In genomic region chr3:45861043-45861846, GRCh38 we compare ENCODE assay signal across 17 cellular contexts. TPM values are rescaled to one million over a fixed set of nuclear protein-coding genes. Genes with fewer than 3 reads are reported as not detected.
DNase-seq lines count a peak whose midpoint lies in the region; ATAC-seq, FAIRE-seq and TF ChIP-seq lines count a peak whose summit lies in the region.
"Had no signal": no experiment of that assay in that cellular context is flagged by ENCODE, and none has a peak within 500 bp of the region (broad histone marks: within the 10 kb centered on the region; RNA-seq: fewer than 3 reads in every experiment).

No MANE protein-coding gene starts in this region.

- H3K4me1 Mint-ChIP-seq in activated CD8-positive, alpha-beta T cell treated with anti-CD3 and anti-CD28 coated beads for 36 hours (ENCODE audit: low read depth) = peaks cover 38% of the 10 kb centered on the region
- peaks cover 22% of the 10 kb centered on the region for H3K4me1 Mint-ChIP-seq in activated CD8-positive, alpha-beta T cell treated with anti-CD3 and anti-CD28 coated beads, Interleukin-2, amount 10 ng/mL, durations not matched to agents 7 days and 5 days (ENCODE audit: low read depth)
- H3K4me1 Mint-ChIP-seq in stimulated activated effector memory CD8-positive, alpha-beta T cell treated with anti-CD3 and anti-CD28 coated beads, Interleukin-12 subunit alpha, Interleukin-12 subunit beta, amount 100 ng/mL, for 72 hours = peaks cover 25% of the 10 kb centered on the region
- peaks cover 19 to 28% (median 22%) of the 10 kb centered on the region in 4 donors for H3K4me1 Mint-ChIP-seq in CD4-positive, alpha-beta memory T cell
- H3K4me1 Mint-ChIP-seq in endothelial cell (ENCODE audit: unreplicated experiment) = no peaks in the 10 kb centered on the region

- H3K27me3 Mint-ChIP-seq in activated CD8-positive, alpha-beta T cell treated with anti-CD3 and anti-CD28 coated beads for 36 hours = peaks cover 57% of the 10 kb centered on the region
- peaks cover 63% of the 10 kb centered on the region for H3K27me3 Mint-ChIP-seq in activated CD8-positive, alpha-beta T cell treated with anti-CD3 and anti-CD28 coated beads, Interleukin-2, amount 10 ng/mL, durations not matched to agents 7 days and 5 days (ENCODE audit: low read depth)
- peaks cover 10 to 26% of the 10 kb centered on the region in 2 donors for H3K27me3 Mint-ChIP-seq in CD4-positive, alpha-beta memory T cell
- no peaks in the 10 kb centered on the region for H3K27me3 Mint-ChIP-seq in endothelial cell (ENCODE audit: unreplicated experiment)

- H3K36me3 ChIP-seq in lower lobe of right lung = no peaks in the 10 kb centered on the region
- no peaks in the 10 kb centered on the region for H3K36me3 ChIP-seq in CD4-positive, alpha-beta memory T cell (ENCODE audit: insufficient read depth, low read length)
- H3K36me3 ChIP-seq: SJCRH30 had no signal

- H3K36me3 Mint-ChIP-seq in activated CD8-positive, alpha-beta T cell treated with anti-CD3 and anti-CD28 coated beads for 36 hours (ENCODE audit: low read depth) = peaks cover 4% of the 10 kb centered on the region
- peaks cover 2% of the 10 kb centered on the region for H3K36me3 Mint-ChIP-seq in activated CD8-positive, alpha-beta T cell treated with anti-CD3 and anti-CD28 coated beads, Interleukin-2, amount 10 ng/mL, durations not matched to agents 7 days and 5 days (ENCODE audit: low read depth)
- H3K36me3 Mint-ChIP-seq in stimulated activated effector memory CD8-positive, alpha-beta T cell treated with anti-CD3 and anti-CD28 coated beads, Interleukin-12 subunit alpha, Interleukin-12 subunit beta, amount 100 ng/mL, for 72 hours = no peaks in the 10 kb centered on the region
- H3K36me3 Mint-ChIP-seq in CD4-positive, alpha-beta memory T cell = peaks cover 0 to 5% of the 10 kb centered on the region in 2 donors
- no peaks in the 10 kb centered on the region for H3K36me3 Mint-ChIP-seq in endothelial cell (ENCODE audit: low read depth, unreplicated experiment)

- H3K4me1 ChIP-seq in lower lobe of right lung = no peaks in the 10 kb centered on the region
- H3K4me1 ChIP-seq in CD4-positive, alpha-beta memory T cell (ENCODE audit: insufficient read depth, low read length) = peaks cover 15% of the 10 kb centered on the region
- H3K4me1 ChIP-seq: SJCRH30 had no signal

- no peak overlapping the region for H3K27ac ChIP-seq in lower lobe of right lung
- H3K27ac ChIP-seq in CD4-positive, alpha-beta memory T cell (ENCODE audit: low read depth, low read length) = no peak overlapping the region
- H3K27ac ChIP-seq: SJCRH30 had no signal

- peak; percentile 44 for FAIRE-seq in HTR-8/SVneo (lab: Jason Lieb, UNC)

- no peak for DNase-seq in activated CD8-positive, alpha-beta T cell treated with anti-CD3 and anti-CD28 coated beads for 36 hours
- DNase-seq in activated CD8-positive, alpha-beta T cell treated with anti-CD3 and anti-CD28 coated beads, Interleukin-2, amount 10 ng/mL, durations not matched to agents 7 days and 5 days = no peak
- DNase-seq in HTR-8/SVneo (ENCODE audit: insufficient read length, low spot score) (no peak), lower lobe of right lung (no peak), endothelial cell (ENCODE audit: low spot score) (no peak)
- no peak for DNase-seq in stimulated activated effector memory CD8-positive, alpha-beta T cell treated with anti-CD3 and anti-CD28 coated beads, Interleukin-12 subunit alpha, Interleukin-12 subunit beta, amount 100 ng/mL, for 72 hours (ENCODE audit: low spot score in 2 of 2)
- no peak for DNase-seq in CD4-positive, alpha-beta memory T cell
- DNase-seq: ACHN, cerebellar nuclear complex, DMS153, NCI-H1048, NCI-H748 treated with DMSO at 0.1 percent for 48 hours, SJCRH30, trophoblast cell had no signal

- no peak overlapping the region for H3K4me3 Mint-ChIP-seq in activated CD8-positive, alpha-beta T cell treated with anti-CD3 and anti-CD28 coated beads for 36 hours
- H3K4me3 Mint-ChIP-seq in activated CD8-positive, alpha-beta T cell treated with anti-CD3 and anti-CD28 coated beads, Interleukin-2, amount 10 ng/mL, durations not matched to agents 7 days and 5 days = no peak overlapping the region
- H3K4me3 Mint-ChIP-seq in stimulated activated effector memory CD8-positive, alpha-beta T cell treated with anti-CD3 and anti-CD28 coated beads, Interleukin-12 subunit alpha, Interleukin-12 subunit beta, amount 100 ng/mL, for 72 hours = no peak overlapping the region
- H3K4me3 Mint-ChIP-seq in CD4-positive, alpha-beta memory T cell = peak overlapping the region in 2 of 8 donors; percentile 39 to 45
- no peak overlapping the region for H3K4me3 Mint-ChIP-seq in endothelial cell (ENCODE audit: unreplicated experiment)
- H3K4me3 Mint-ChIP-seq: activated naive CD4-positive, alpha-beta T cell treated with anti-CD3 and anti-CD28 coated beads, Interleukin-2, amount 50 U/mL, for 24 hours had no signal

- no peaks in the 10 kb centered on the region for H3K27me3 ChIP-seq in lower lobe of right lung (ENCODE audit: low read depth)
- H3K27me3 ChIP-seq in CD4-positive, alpha-beta memory T cell (ENCODE audit: insufficient read depth, low read length) = no peaks in the 10 kb centered on the region
- H3K27me3 ChIP-seq: SJCRH30 had no signal

- no peak overlapping the region for H3K27ac Mint-ChIP-seq in activated CD8-positive, alpha-beta T cell treated with anti-CD3 and anti-CD28 coated beads for 36 hours
- no peak overlapping the region for H3K27ac Mint-ChIP-seq in activated CD8-positive, alpha-beta T cell treated with anti-CD3 and anti-CD28 coated beads, Interleukin-2, amount 10 ng/mL, durations not matched to agents 7 days and 5 days
- no peak overlapping the region for H3K27ac Mint-ChIP-seq in stimulated activated effector memory CD8-positive, alpha-beta T cell treated with anti-CD3 and anti-CD28 coated beads, Interleukin-12 subunit alpha, Interleukin-12 subunit beta, amount 100 ng/mL, for 72 hours
- H3K27ac Mint-ChIP-seq in CD4-positive, alpha-beta memory T cell = peak overlapping the region in 1 of 7 donors; percentile 38
- H3K27ac Mint-ChIP-seq in endothelial cell (ENCODE audit: unreplicated experiment) = no peak overlapping the region
- H3K27ac Mint-ChIP-seq: activated naive CD4-positive, alpha-beta T cell treated with anti-CD3 and anti-CD28 coated beads, Interleukin-2, amount 50 U/mL, for 24 hours had no signal

- no peak overlapping the region for H3K4me3 ChIP-seq in lower lobe of right lung
- H3K4me3 ChIP-seq in CD4-positive, alpha-beta memory T cell (ENCODE audit: low read length in 2 of 2) = no peak overlapping the region
- H3K4me3 ChIP-seq: SJCRH30 had no signal

- intact Hi-C loops in activated CD8-positive, alpha-beta T cell treated with anti-CD3 and anti-CD28 coated beads for 36 hours (cut with micrococcal nuclease) = loop anchor here (10.0 kb wide), 1 partner anchor 214 kb away; no protein-coding TSS in a partner anchor
- intact Hi-C loops in lower lobe of right lung (cut with DNase I) = no loop called here
- intact Hi-C loops in CD4-positive, alpha-beta memory T cell (cut with micrococcal nuclease) = no loop called here

- POLR2A ChIA-PET in activated CD8-positive, alpha-beta T cell treated with anti-CD3 and anti-CD28 coated beads for 36 hours (lab: Charles Lee) = interaction anchor here (1.2 kb wide), 1 partner anchor 20 kb away, joined by 3 read pairs; the partner anchor contains the start of gene LZTFL1
- POLR2A ChIA-PET in activated CD8-positive, alpha-beta T cell treated with anti-CD3 and anti-CD28 coated beads, Interleukin-2, amount 10 ng/mL, durations not matched to agents 7 days and 5 days (lab: Charles Lee) = no interaction called here
- POLR2A ChIA-PET in CD4-positive, alpha-beta memory T cell (lab: Charles Lee; ENCODE audit: partially characterized antibody) = interaction anchor here (0.8 to 1.7 kb wide), 3 partner anchors 9 to 18 kb away, joined by 3 to 5 read pairs (median 3); no protein-coding TSS in a partner anchor

- no peak for TF ChIP-seq CTCF in activated CD8-positive, alpha-beta T cell treated with anti-CD3 and anti-CD28 coated beads for 36 hours (IDR thresholded peaks at IDR 0.05)
- TF ChIP-seq CTCF in lower lobe of right lung (IDR thresholded peaks at IDR 0.05) (no peak), endothelial cell (IDR thresholded peaks at IDR 0.05; ENCODE audit: unreplicated experiment) (no peak)

- CTCF ChIA-PET in activated CD8-positive, alpha-beta T cell treated with anti-CD3 and anti-CD28 coated beads for 36 hours (lab: Charles Lee) = interaction anchor here (0.6 to 1.7 kb wide), 3 partner anchors 77 to 218 kb away, joined by 3 to 6 read pairs (median 3); no protein-coding TSS in a partner anchor
- CTCF ChIA-PET in activated CD8-positive, alpha-beta T cell treated with anti-CD3 and anti-CD28 coated beads, Interleukin-2, amount 10 ng/mL, durations not matched to agents 7 days and 5 days (lab: Charles Lee) = interaction anchor here (0.7 to 1.6 kb wide), 3 partner anchors 8 to 201 kb away, joined by 3 to 4 read pairs (median 3); no protein-coding TSS in a partner anchor
- CTCF ChIA-PET in CD4-positive, alpha-beta memory T cell (lab: Charles Lee; ENCODE audit: partially characterized antibody) = interaction anchor here (1.2 to 1.4 kb wide), 2 partner anchors 11 to 19 kb away, joined by 4 to 5 read pairs; partner anchors contain the start of gene LZTFL1

- H3K9me3 Mint-ChIP-seq in activated CD8-positive, alpha-beta T cell treated with anti-CD3 and anti-CD28 coated beads for 36 hours = peaks cover 10% of the 10 kb centered on the region
- peaks cover 6% of the 10 kb centered on the region for H3K9me3 Mint-ChIP-seq in activated CD8-positive, alpha-beta T cell treated with anti-CD3 and anti-CD28 coated beads, Interleukin-2, amount 10 ng/mL, durations not matched to agents 7 days and 5 days (ENCODE audit: insufficient read depth)
- H3K9me3 Mint-ChIP-seq in stimulated activated effector memory CD8-positive, alpha-beta T cell treated with anti-CD3 and anti-CD28 coated beads, Interleukin-12 subunit alpha, Interleukin-12 subunit beta, amount 100 ng/mL, for 72 hours = peaks cover 6% of the 10 kb centered on the region
- H3K9me3 Mint-ChIP-seq in CD4-positive, alpha-beta memory T cell = peaks cover 2 to 11% (median 4%) of the 10 kb centered on the region in 8 donors
- no peaks in the 10 kb centered on the region for H3K9me3 Mint-ChIP-seq in endothelial cell (ENCODE audit: unreplicated experiment)

- peaks cover 5% of the 10 kb centered on the region for H3K9me3 ChIP-seq in lower lobe of right lung
- H3K9me3 ChIP-seq in CD4-positive, alpha-beta memory T cell (ENCODE audit: control insufficient read depth in 1 of 2, low read length in 2 of 2) = no peaks in the 10 kb centered on the region
- H3K9me3 ChIP-seq: SJCRH30 had no signal

- peak; percentile 53 for ATAC-seq in activated CD8-positive, alpha-beta T cell treated with anti-CD3 and anti-CD28 coated beads for 36 hours
- ATAC-seq in activated CD8-positive, alpha-beta T cell treated with anti-CD3 and anti-CD28 coated beads, Interleukin-2, amount 10 ng/mL, durations not matched to agents 7 days and 5 days = no peak
- ATAC-seq in GM21619 (IDR thresholded peaks at IDR 0.05; ENCODE audit: unreplicated experiment) (peak; percentile 46), lower lobe of right lung (no peak)
- ATAC-seq in stimulated activated effector memory CD8-positive, alpha-beta T cell treated with anti-CD3 and anti-CD28 coated beads, Interleukin-12 subunit alpha, Interleukin-12 subunit beta, amount 100 ng/mL, for 72 hours = peak; percentile 69

RNA-seq across cellular contexts. Expression of gene LZTFL1, which starts 19.3 kb away (rescaled TPM):
- total RNA-seq in activated CD8-positive, alpha-beta T cell treated with anti-CD3 and anti-CD28 coated beads for 36 hours = 1 to 10 TPM; 4.7 TPM
- 1 to 10 TPM; 5.1 to 6.7 TPM for total RNA-seq in activated CD8-positive, alpha-beta T cell treated with anti-CD3 and anti-CD28 coated beads, Interleukin-2, amount 10 ng/mL, durations not matched to agents 7 days and 5 days
- 26.8 TPM for total RNA-seq in lower lobe of right lung
- total RNA-seq in CD4-positive, alpha-beta memory T cell = 10 to 100 TPM in 1 of 2 experiments, 1 to 10 TPM in 1; 7.1 to 10.0 TPM
- 10 to 100 TPM in 1 of 2 donors, 1 to 10 TPM in 1; 6.9 to 11.7 TPM for polyA plus RNA-seq in CD4-positive, alpha-beta memory T cell
- 19.5 TPM for total RNA-seq in endothelial cell (ENCODE audit: unreplicated experiment)

RNA-seq across cellular contexts. Expression of gene CCR9, which starts 25.1 kb away (rescaled TPM):
- under 1 TPM; 0.20 TPM for total RNA-seq in activated CD8-positive, alpha-beta T cell treated with anti-CD3 and anti-CD28 coated beads for 36 hours
- total RNA-seq in activated CD8-positive, alpha-beta T cell treated with anti-CD3 and anti-CD28 coated beads, Interleukin-2, amount 10 ng/mL, durations not matched to agents 7 days and 5 days = under 1 TPM in 1 of 2 experiments, not detected in 1; 0.08 TPM
- total RNA-seq in lower lobe of right lung = not detected
- total RNA-seq in CD4-positive, alpha-beta memory T cell = 1 to 10 TPM; 4.0 to 4.5 TPM
- polyA plus RNA-seq in CD4-positive, alpha-beta memory T cell = 1 to 10 TPM; 3.9 to 4.4 TPM
- not detected for total RNA-seq in endothelial cell (ENCODE audit: unreplicated experiment)
- total RNA-seq: pulmonary artery endothelial cell, SJCRH30 had no signal

Comparison
In these comparisons a context has a peak if more than half of its experiments do, and no peak if none do; other contexts are left out.
1. ATAC-seq: peak in activated CD8-positive, alpha-beta T cell treated with anti-CD3 and anti-CD28 coated beads for 36 hours (single experiment), GM21619 (single experiment) and stimulated activated effector memory CD8-positive, alpha-beta T cell treated with anti-CD3 and anti-CD28 coated beads, Interleukin-12 subunit alpha, Interleukin-12 subunit beta, amount 100 ng/mL, for 72 hours (single experiment); none in activated CD8-positive, alpha-beta T cell treated with anti-CD3 and anti-CD28 coated beads, Interleukin-2, amount 10 ng/mL, durations not matched to agents 7 days and 5 days (single experiment) and lower lobe of right lung (0 of 2).